ENCODE assay signal across 10 cellular contexts in genomic region chr3:136728434-136728833, GRCh38. TPM values are rescaled to one million over a fixed set of nuclear protein-coding genes. Genes with fewer than 3 reads are reported as not detected.
DNase-seq lines count a peak whose midpoint lies in the region; ATAC-seq and TF ChIP-seq lines count a peak whose summit lies in the region.
"Had no signal": no experiment of that assay in that cellular context is flagged by ENCODE, and none has a peak within 500 bp of the region (broad histone marks: within the 10 kb centered on the region; RNA-seq: fewer than 3 reads in every experiment).

No MANE protein-coding gene starts in this region.

- peaks cover 0 to 4% of the 10 kb centered on the region in 2 donors for H3K4me1 ChIP-seq in neuronal stem cell (ENCODE audit: control insufficient read depth in 2 of 2, insufficient read depth in 1 of 2, low read depth in 1 of 2, low read length in 2 of 2)

- no peak overlapping the region for H4K91ac ChIP-seq in neuronal stem cell (ENCODE audit: low read depth, low read length, poor library complexity)

- H3K79me1 ChIP-seq in neuronal stem cell (ENCODE audit: low read depth, low read length), result no peaks in the 10 kb centered on the region

- no peak overlapping the region for H3K18ac ChIP-seq in neuronal stem cell (ENCODE audit: low read length)

- no peak overlapping the region for H2BK15ac ChIP-seq in neuronal stem cell (ENCODE audit: low read length)

- H3K27me3 ChIP-seq in neuronal stem cell (ENCODE audit: control insufficient read depth in 3 of 3, insufficient read depth in 3 of 3, low read depth in 1 of 3, low read length in 3 of 3), result no peaks in the 10 kb centered on the region
- no peaks in the 10 kb centered on the region for H3K27me3 ChIP-seq in WERI-Rb-1 (ENCODE audit: insufficient read depth, low read depth, severe bottlenecking)

- H3K4me2 ChIP-seq in neuronal stem cell (ENCODE audit: insufficient read depth, low read length, poor library complexity, severe bottlenecking), result no peak overlapping the region

- H3K9me3 ChIP-seq in neuronal stem cell (replicated peaks in 1 of 2; ENCODE audit: control insufficient read depth in 2 of 2, insufficient read depth in 1 of 2, low read depth in 1 of 2, low read length in 2 of 2) (no peaks in the 10 kb centered on the region), WERI-Rb-1 (ENCODE audit: severe bottlenecking) (no peaks in the 10 kb centered on the region)
- H3K9me3 ChIP-seq: mucosa of descending colon had no signal

- H3K27ac ChIP-seq in coronary artery, result no peak overlapping the region
- no peak overlapping the region for H3K27ac ChIP-seq in neuronal stem cell (replicated peaks; ENCODE audit: low read length)
- no peak overlapping the region for H3K27ac ChIP-seq in WERI-Rb-1

- no peak overlapping the region for H2BK5ac ChIP-seq in neuronal stem cell (ENCODE audit: low read length)

- H3K36me3 ChIP-seq in neuronal stem cell (replicated peaks in 1 of 2; ENCODE audit: control insufficient read depth in 2 of 2, insufficient read depth in 2 of 2, low read length in 2 of 2), result no peaks in the 10 kb centered on the region
- no peaks in the 10 kb centered on the region for H3K36me3 ChIP-seq in WERI-Rb-1

- H2BK120ac ChIP-seq in neuronal stem cell (ENCODE audit: low read depth, low read length), result no peak overlapping the region

- no peak overlapping the region for H3K23ac ChIP-seq in neuronal stem cell (ENCODE audit: low read depth, low read length, poor library complexity)

- no peak overlapping the region for H2AK5ac ChIP-seq in neuronal stem cell (ENCODE audit: low read depth, low read length)

- no peak for DNase-seq in coronary artery (ENCODE audit: low spot score)
- DNase-seq in stimulated activated naive CD8-positive, alpha-beta T cell treated with anti-CD3 and anti-CD28 coated beads, Interleukin-15, Interleukin-2, amounts not matched to agents 100 U/mL and 50 U/mL, for 24 hours, result no peak
- no peak for DNase-seq in neuronal stem cell (ENCODE audit: low spot score)
- no peak for DNase-seq in WERI-Rb-1
- no peak for DNase-seq in NOMO-1 treated with dmso at 0.1 percent for 144 hours (lab: John Stamatoyannopoulos, UW; ENCODE audit: unreplicated experiment)
- DNase-seq: DMS79, mucosa of descending colon, NCI-H526 had no signal

- no peak overlapping the region for H4K8ac ChIP-seq in neuronal stem cell (ENCODE audit: low read depth, low read length)

- no peak overlapping the region for H3K9ac ChIP-seq in neuronal stem cell (ENCODE audit: low read depth, low read length, poor library complexity)

- H2AFZ ChIP-seq in neuronal stem cell (ENCODE audit: low read length), result no peak overlapping the region

- WGBS in neuronal stem cell (ENCODE audit: extremely low coverage in 2 of 2, insufficient read length in 2 of 2, insufficient replicate concordance in 1 of 2), 2 donors, result no CpG with 5 or more reads among the region's 1 CpG

- H2BK12ac ChIP-seq in neuronal stem cell (ENCODE audit: low read length), result no peak overlapping the region

- H3K4me3 ChIP-seq in coronary artery (peak overlapping the region; percentile 2), neuronal stem cell (ENCODE audit: low read length in 2 of 2) (no peak overlapping the region), WERI-Rb-1 (ENCODE audit: low read depth, low read length) (no peak overlapping the region)
- H3K4me3 ChIP-seq: mucosa of descending colon had no signal

- TF ChIP-seq CTCF in coronary artery (IDR thresholded peaks at IDR 0.05), result no peak
- TF ChIP-seq CTCF in WERI-Rb-1 (IDR thresholded peaks at IDR 0.05; ENCODE audit: low read depth, low read length), result no peak

- H3K4ac ChIP-seq in neuronal stem cell (ENCODE audit: low read length), result no peak overlapping the region

- no peak overlapping the region for H3K14ac ChIP-seq in neuronal stem cell (ENCODE audit: low read length)

- ATAC-seq in GM19467 (IDR thresholded peaks at IDR 0.05; ENCODE audit: unreplicated experiment) (peak; percentile 60), HG03442 (IDR thresholded peaks at IDR 0.05; ENCODE audit: unreplicated experiment) (peak; percentile 46)
- ATAC-seq in stimulated activated naive CD8-positive, alpha-beta T cell treated with anti-CD3 and anti-CD28 coated beads, Interleukin-15, Interleukin-2, amounts not matched to agents 100 U/mL and 50 U/mL, for 24 hours, result peak; percentile 58
- ATAC-seq: mucosa of descending colon had no signal

RNA-seq across cellular contexts. Expression of gene STAG1, which starts 23.7 kb away (rescaled TPM):
- 9.2 TPM for polyA plus RNA-seq in neuronal stem cell (2013, experiment 1 of 2)
- 10.0 TPM for polyA plus RNA-seq in neuronal stem cell (2013, experiment 2 of 2)
